10 cellular contexts compared by ENCODE assay signal in genomic region chr16:9097266-9098219, GRCh38. TPM values are rescaled to one million over a fixed set of nuclear protein-coding genes. Genes with fewer than 3 reads are reported as not detected.
A peak's percentile ranks its signal among the peaks of the same experiment; 100 is the strongest.
DNase-seq lines count a peak whose midpoint lies in the region; ATAC-seq and TF ChIP-seq lines count a peak whose summit lies in the region.
"Had no signal": no experiment of that assay in that cellular context is flagged by ENCODE, and none has a peak within 500 bp of the region (broad histone marks: within the 10 kb centered on the region; RNA-seq: fewer than 3 reads in every experiment).

No MANE protein-coding gene starts in this region.

- no peak overlapping the region for H3K4me3 ChIP-seq in BLaER1
- H3K4me3 ChIP-seq in Loucy (ENCODE audit: low read length, poor library complexity, severe bottlenecking), result peak overlapping the region; percentile 43

- H3K9ac ChIP-seq in BLaER1 (peak overlapping the region; percentile 26; the same call in 1 of the 2 replicates), Loucy (ENCODE audit: low read depth, low read length, poor library complexity, severe bottlenecking) (peak overlapping the region; percentile 12)

- DNase-seq in MCF 10A (ENCODE audit: unreplicated experiment), result no peak
- no peak for DNase-seq in natural killer cell
- DNase-seq in SKM-1 (lab: John Stamatoyannopoulos, UW; ENCODE audit: unreplicated experiment), result no peak
- no peak for DNase-seq in DMS53 (lab: John Stamatoyannopoulos, UW)
- no peak for DNase-seq in posterior vena cava (ENCODE audit: low spot score)
- DNase-seq: anterior cingulate cortex, NCI-H748 treated with DMSO at 0.1 percent for 48 hours had no signal

- H3K36me3 ChIP-seq in BLaER1 (peaks cover 86% of the 10 kb centered on the region), Loucy (ENCODE audit: insufficient read depth, low read length) (no peaks in the 10 kb centered on the region)

- no TSS peak for BruUV-seq in MCF 10A (replicated peaks; lab: Mats Ljungman, UMichigan)

- H3K9me3 Mint-ChIP-seq in MCF 10A (ENCODE audit: unreplicated experiment), result no peaks in the 10 kb centered on the region
- H3K9me3 Mint-ChIP-seq in natural killer cell, result no peaks in the 10 kb centered on the region

- no peaks in the 10 kb centered on the region for H3F3A ChIP-seq in Loucy (ENCODE audit: low read depth)

- no peak overlapping the region for H3K4me3 Mint-ChIP-seq in MCF 10A (ENCODE audit: unreplicated experiment)
- H3K4me3 Mint-ChIP-seq in natural killer cell, result peak overlapping the region; percentile 75

- H3K27me3 Mint-ChIP-seq in MCF 10A (ENCODE audit: insufficient read depth, unreplicated experiment) (no peaks in the 10 kb centered on the region), natural killer cell (ENCODE audit: low read depth in 2 of 2) (no peaks in the 10 kb centered on the region)

- peak overlapping the region; percentile 90 for H3K4me2 ChIP-seq in BLaER1
- peak overlapping the region; percentile 56 for H3K4me2 ChIP-seq in Loucy (ENCODE audit: low read depth, low read length, poor library complexity, severe bottlenecking)

- H3K9me3 ChIP-seq in BLaER1, result no peaks in the 10 kb centered on the region
- no peaks in the 10 kb centered on the region for H3K9me3 ChIP-seq in Loucy (ENCODE audit: insufficient read depth, low read depth, low read length)

- CTCF ChIA-PET in MCF 10A (lab: Yijun Ruan, JAX), result interaction anchor here (0.6 to 1.4 kb wide), 3 partner anchors 41 to 89 kb away, joined by 3 to 5 read pairs (median 4); no protein-coding TSS in a partner anchor

- peaks cover 100% of the 10 kb centered on the region for H3K79me2 ChIP-seq in Loucy (ENCODE audit: insufficient read depth, low read length)

- peaks cover 100% of the 10 kb centered on the region for H4K20me1 ChIP-seq in BLaER1
- peaks cover 84% of the 10 kb centered on the region for H4K20me1 ChIP-seq in Loucy (ENCODE audit: insufficient read depth, low read length, poor library complexity, severe bottlenecking)

- H3K9me2 ChIP-seq in Loucy (replicated peaks; ENCODE audit: low read depth, low read length), result no peaks in the 10 kb centered on the region

- POLR2A ChIA-PET in MCF 10A (lab: Yijun Ruan, JAX), result interaction anchor here (0.6 kb wide), 2 partner anchors 14 to 120 kb away, joined by 4 read pairs; no protein-coding TSS in a partner anchor

- H3K4me1 Mint-ChIP-seq in MCF 10A (ENCODE audit: insufficient read depth, unreplicated experiment) (peaks cover 47% of the 10 kb centered on the region), natural killer cell (peaks cover 95 to 96% of the 10 kb centered on the region in 2 donors)

- peaks cover 95% of the 10 kb centered on the region for H3K36me3 Mint-ChIP-seq in MCF 10A (ENCODE audit: insufficient read depth, unreplicated experiment)
- peaks cover 5% of the 10 kb centered on the region for H3K36me3 Mint-ChIP-seq in natural killer cell

- H3K27me3 ChIP-seq in BLaER1, result no peaks in the 10 kb centered on the region
- H3K27me3 ChIP-seq in Loucy (ENCODE audit: insufficient read depth, low read length, poor library complexity, severe bottlenecking), result no peaks in the 10 kb centered on the region

- ATAC-seq in natural killer cell (no peak), HG02759 (IDR thresholded peaks at IDR 0.05; ENCODE audit: unreplicated experiment) (no peak)

- peaks cover 91% of the 10 kb centered on the region for H3K4me1 ChIP-seq in BLaER1
- peaks cover 34% of the 10 kb centered on the region for H3K4me1 ChIP-seq in Loucy (ENCODE audit: insufficient read depth, low read length, poor library complexity, severe bottlenecking)

- H2AFZ ChIP-seq in Loucy (ENCODE audit: low read length), result no peak overlapping the region

- TF ChIP-seq CTCF in Loucy (conservative IDR thresholded peaks at IDR 0.05; ENCODE audit: low read length) (no peak), MCF 10A (IDR thresholded peaks at IDR 0.05; ENCODE audit: unreplicated experiment) (no peak), natural killer cell (IDR thresholded peaks at IDR 0.05) (no peak)

- intact Hi-C loops in MCF 10A (cut with micrococcal nuclease), result loop anchor here (10.0 kb wide), 1 partner anchor 163 kb away; no protein-coding TSS in a partner anchor
- intact Hi-C loops in natural killer cell (cut with micrococcal nuclease), result no loop called here
- intact Hi-C loops in posterior vena cava (cut with DNase I), result loop anchor here in 1 of 2 donors (10.0 kb wide), 1 partner anchor 133 kb away; the partner anchor contains the start of gene USP7

- H3K27ac Mint-ChIP-seq in MCF 10A (ENCODE audit: low read depth, unreplicated experiment), result peak overlapping the region; percentile 35
- H3K27ac Mint-ChIP-seq in natural killer cell, result peak overlapping the region; percentile 82 to 86

- no peak overlapping the region for H3K27ac ChIP-seq in BLaER1

RNA-seq across cellular contexts. Expression of gene HAPSTR1, which starts 6.1 kb away (rescaled TPM):
- 87.4 and 88.9 TPM in 2 replicates for total RNA-seq in MCF 10A (2022)
- total RNA-seq in natural killer cell, result 100 to 1,000 TPM; 135 to 145 (median 138) TPM
- total RNA-seq in posterior vena cava, result 10 to 100 TPM; 63.9 to 65.7 TPM
